In genomic region chr10:124997246-124997790, GRCh38 we compare ENCODE assay signal across 1 cellular context.
TF ChIP-seq lines count a peak whose summit lies in the region.

No MANE protein-coding gene starts in this region.

TF ChIP-seq in H1, 55 proteins besides CTCF, POLR2A, EP300 and RAD21:
- 0 out of 2 replicates have a peak, but pooled peaks have one; percentile 12 for TF ChIP-seq POLR2AphosphoS5 (IDR thresholded peaks at IDR 0.05; ENCODE audit: low read depth, low read length)
- TF ChIP-seq GABPA (IDR thresholded peaks at IDR 0.05; ENCODE audit: borderline replicate concordance, insufficient read depth, low read length) = no peak
